Comparison of ENCODE assay signal across 16 cellular contexts in the genomic region with DNA sequence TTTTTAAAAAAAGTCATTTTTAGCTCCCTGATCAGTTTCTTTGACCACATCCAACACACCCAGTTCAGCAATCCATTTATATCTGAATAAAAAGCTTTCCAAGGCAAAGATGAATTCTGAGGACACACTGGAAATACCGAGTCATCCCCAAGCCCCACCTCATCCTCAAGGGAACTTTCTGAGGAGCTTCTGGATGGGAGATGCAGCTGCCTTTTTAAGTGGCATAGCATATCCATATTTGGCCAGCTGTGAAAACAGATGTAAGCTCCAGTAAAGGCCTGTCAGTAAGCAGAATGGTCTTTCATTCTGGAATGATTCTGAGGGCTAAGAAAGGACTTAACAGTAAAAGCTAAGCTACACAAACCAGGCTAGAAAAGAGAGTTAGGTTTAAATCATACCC. TPM values are rescaled to one million over a fixed set of nuclear protein-coding genes. Genes with fewer than 3 reads are reported as not detected.
A peak's percentile ranks its signal among the peaks of the same experiment; 100 is the strongest.
DNase-seq lines count a peak whose midpoint lies in the region; ATAC-seq and TF ChIP-seq lines count a peak whose summit lies in the region.
"Had no signal": no experiment of that assay in that cellular context is flagged by ENCODE, and none has a peak within 500 bp of the region (broad histone marks: within the 10 kb centered on the region; RNA-seq: fewer than 3 reads in every experiment).

No MANE protein-coding gene starts in this region.

- intact Hi-C loops in ascending aorta (cut with DNase I): no loop called here

- TF ChIP-seq CTCF in fibroblast of the aortic adventitia (IDR thresholded peaks at IDR 0.05; ENCODE audit: insufficient read depth, low read length) (no peak), ascending aorta (IDR thresholded peaks at IDR 0.05) (no peak)

- peak overlapping the region; percentile 90 for H3K27ac ChIP-seq in SJCRH30
- peak overlapping the region; percentile 58 for H3K27ac ChIP-seq in stomach smooth muscle (ENCODE audit: low read length)
- H3K27ac ChIP-seq in ascending aorta: peak overlapping the region in 1 of 2 donors; percentile 6
- H3K27ac ChIP-seq: epithelial cell of prostate, psoas muscle, SJSA1 had no signal

- H3K27me3 ChIP-seq in SJCRH30: no peaks in the 10 kb centered on the region
- H3K27me3 ChIP-seq in stomach smooth muscle (ENCODE audit: control insufficient read depth in 1 of 2, insufficient read depth in 2 of 2, low read length in 2 of 2): no peaks in the 10 kb centered on the region
- H3K27me3 ChIP-seq in ascending aorta: no peaks in the 10 kb centered on the region
- H3K27me3 ChIP-seq: SJSA1 had no signal

- H3K9ac ChIP-seq in stomach smooth muscle (ENCODE audit: low read length in 2 of 2): peak overlapping the region in 1 of 2 donors; percentile 21

- peaks cover 14% of the 10 kb centered on the region for H3K4me1 ChIP-seq in SJCRH30
- H3K4me1 ChIP-seq in stomach smooth muscle (ENCODE audit: control insufficient read depth, insufficient read depth, low read length): peaks cover 13% of the 10 kb centered on the region
- H3K4me1 ChIP-seq in ascending aorta: no peaks in the 10 kb centered on the region
- H3K4me1 ChIP-seq: SJSA1 had no signal

- ATAC-seq in HG03196 (IDR thresholded peaks at IDR 0.05; ENCODE audit: unreplicated experiment): no peak
- ATAC-seq: activated CD8-positive, alpha-beta T cell treated with anti-CD3 and anti-CD28 coated beads for 36 hours; stimulated activated memory B cell treated with anti-CD40 and anti-IgM and Interleukin-4, amounts not matched to agents 10 μg/mL and 1 μg/mL and 100 μg/mL, for 72 hours had no signal

- H3K9me3 ChIP-seq in SJCRH30 (replicated peaks): no peaks in the 10 kb centered on the region
- H3K9me3 ChIP-seq in stomach smooth muscle (ENCODE audit: control insufficient read depth in 2 of 2, low read length in 2 of 2): no peaks in the 10 kb centered on the region
- no peaks in the 10 kb centered on the region for H3K9me3 ChIP-seq in ascending aorta
- H3K9me3 ChIP-seq: psoas muscle, SJSA1 had no signal

- H3K36me3 ChIP-seq in SJCRH30: no peaks in the 10 kb centered on the region
- peaks cover 3 to 4% of the 10 kb centered on the region in 2 donors for H3K36me3 ChIP-seq in stomach smooth muscle (ENCODE audit: control insufficient read depth in 2 of 2, insufficient read depth in 2 of 2, low read length in 2 of 2)
- peaks cover 0 to 11% of the 10 kb centered on the region in 2 donors for H3K36me3 ChIP-seq in ascending aorta

- H3K4me3 ChIP-seq in SJCRH30 (no peak overlapping the region), fibroblast of the aortic adventitia (ENCODE audit: low read depth, low read length) (no peak overlapping the region), stomach smooth muscle (ENCODE audit: low read length in 2 of 2) (peak overlapping the region in 1 of 2 donors; percentile 44), ascending aorta (no peak overlapping the region)
- H3K4me3 ChIP-seq: psoas muscle, SJSA1 had no signal

- DNase-seq in EH (ENCODE audit: low read depth): peak; percentile 92
- DNase-seq in SJCRH30: peak; percentile 83 to 92
- DNase-seq in fibroblast of the aortic adventitia (ENCODE audit: low read depth): peak; percentile 25
- no peak for DNase-seq in ascending aorta (ENCODE audit: low spot score in 2 of 2)
- no peak for DNase-seq in NCI-H526 treated with DMSO at 0.1 percent for 48 hours (lab: John Stamatoyannopoulos, UW)
- DNase-seq: activated CD8-positive, alpha-beta T cell treated with anti-CD3 and anti-CD28 coated beads for 36 hours; activated naive CD4-positive, alpha-beta T cell; CD8-positive, alpha-beta memory T cell; NCI-H187 treated with DMSO at 0.1 percent for 48 hours; psoas muscle; stimulated activated CD4-positive, alpha-beta T cell treated with anti-CD3 and anti-CD28 coated beads, Interleukin-4, amount 100 ng/mL, for 24 hours had no signal

RNA-seq across cellular contexts. Expression of gene ZFYVE1, which starts 18.4 kb away (rescaled TPM):
- total RNA-seq in SJCRH30 (2014; rRNA removed; shearing (Covaris generic)): 6.2 and 7.8 TPM in 2 replicates
- total RNA-seq in fibroblast of the aortic adventitia (ENCODE audit: low replicate concordance) (19.3 and 32.6 TPM in 2 replicates), ascending aorta (73.9 TPM)

RNA-seq across cellular contexts. Expression of gene RBM25, which starts 49.8 kb away (rescaled TPM):
- 52.4 and 59.0 TPM in 2 replicates for total RNA-seq in SJCRH30 (2014; rRNA removed; shearing (Covaris generic))
- 54.5 and 92.4 TPM in 2 replicates for total RNA-seq in fibroblast of the aortic adventitia (ENCODE audit: low replicate concordance)
- 59.6 TPM for total RNA-seq in ascending aorta

Comparison
In these comparisons a context has a peak if more than half of its experiments do, and no peak if none do; other contexts are left out.
1. DNase-seq: peak in EH (single experiment), SJCRH30 (2 of 2) and fibroblast of the aortic adventitia (single experiment); none in ascending aorta (0 of 2) and NCI-H526 treated with DMSO at 0.1 percent for 48 hours (single experiment).